ENCODE assay signal across 27 cellular contexts in genomic region chrX:88284844-88285243, GRCh38.
A peak's percentile ranks its signal among the peaks of the same experiment; 100 is the strongest.
DNase-seq lines count a peak whose midpoint lies in the region; ATAC-seq, FAIRE-seq and TF ChIP-seq lines count a peak whose summit lies in the region.
"Had no signal": no experiment of that assay in that cellular context is flagged by ENCODE, and none has a peak within 500 bp of the region (broad histone marks: within the 10 kb centered on the region; RNA-seq: fewer than 3 reads in every experiment).

No MANE protein-coding gene starts in this region.

- no peaks in the 10 kb centered on the region for H3K9me3 ChIP-seq in HepG2 (ENCODE audit: low read length)
- H3K9me3 ChIP-seq: Caco-2, Peyer's patch had no signal

- no peaks in the 10 kb centered on the region for H3K79me2 ChIP-seq in HepG2 (ENCODE audit: insufficient read depth, low read length)

- H4K20me1 ChIP-seq in HepG2 (ENCODE audit: insufficient read depth, low read length) = no peaks in the 10 kb centered on the region

- no peaks in the 10 kb centered on the region for H3K4me1 ChIP-seq in HepG2 (ENCODE audit: insufficient read depth, low read length)
- H3K4me1 ChIP-seq: Caco-2, Peyer's patch had no signal

- peaks cover 3 to 9% (median 4%) of the 10 kb centered on the region in 3 donors for H3K9me3 Mint-ChIP-seq in T-cell

- in situ Hi-C loops in HepG2 (cut with HindIII; ENCODE audit: extremely low pct_ligation_motif_present, low pct_unique_long_range_greater_than_20kb) = no loop called here

- no peak for TF ChIP-seq POLR2A in HepG2 (IDR thresholded peaks at IDR 0.05; ENCODE audit: insufficient read depth in 1 of 2, low read depth in 2 of 2, low read length in 2 of 2)

- TF ChIP-seq RAD21 in HepG2 (CRISPR knock-in tag; IDR thresholded peaks at IDR 0.05) = no peak

- TF ChIP-seq EP300 in HepG2 (IDR thresholded peaks at IDR 0.05; ENCODE audit: low read depth in 2 of 2, low read length in 2 of 2) = no peak
- TF ChIP-seq EP300 in HepG2 (CRISPR knock-in tag; IDR thresholded peaks at IDR 0.05; ENCODE audit: borderline replicate concordance) = no peak

- no peaks in the 10 kb centered on the region for H3K36me3 Mint-ChIP-seq in T-cell
- H3K36me3 Mint-ChIP-seq: CD8-positive, alpha-beta T cell had no signal

- no peak for FAIRE-seq in HepG2 (lab: Jason Lieb, UNC)
- no peak for FAIRE-seq in urothelium cell line (lab: Jason Lieb, UNC)
- FAIRE-seq: GM12892, GM19239, H1 had no signal

- no peaks in the 10 kb centered on the region for H3K27me3 Mint-ChIP-seq in T-cell
- H3K27me3 Mint-ChIP-seq: B cell had no signal

- H3K9ac ChIP-seq in HepG2 (ENCODE audit: insufficient read depth, low read depth, low read length) = no peak overlapping the region

- DNase-seq in HT1080 (ENCODE audit: low read depth) (peak; percentile 18), NCI-H1105 treated with DMSO at 0.1 percent for 48 hours (lab: John Stamatoyannopoulos, UW) (peak; percentile 0), HepG2 (ENCODE audit: low spot score) (peak; percentile 0), urothelium cell line (ENCODE audit: low spot score) (peak; percentile 15), T-cell (no peak), dorsolateral prefrontal cortex (no peak)
- DNase-seq: Caco-2; CD8-positive, alpha-beta T cell; DMS 273 treated with DMSO at 0.1 percent for 48 hours; DND-41; KBM-7; NCI-H1092 treated with DMSO at 0.1 percent for 48 hours; NCI-H2029; NCI-H446 treated with DMSO at 0.1 percent for 48 hours; NCI-H526; Peyer's patch; SHP77 treated with DMSO at 0.1 percent for 48 hours had no signal

- intact Hi-C loops in HepG2 (cut with micrococcal nuclease; ENCODE audit: unreplicated experiment) = no loop called here
- intact Hi-C loops in dorsolateral prefrontal cortex (cut with DNase I) = no loop called here

- ATAC-seq in HepG2 = no peak
- no peak for ATAC-seq in T-cell (replicated peaks in 1 of 4)
- ATAC-seq in GM18867 (IDR thresholded peaks at IDR 0.05; ENCODE audit: unreplicated experiment) = no peak
- ATAC-seq: CD8-positive, alpha-beta T cell; HCT116 had no signal

- no peak overlapping the region for H3K4me2 ChIP-seq in HepG2 (ENCODE audit: low read depth, low read length)

- POLR2A ChIA-PET in HepG2 (lab: Yijun Ruan, JAX) (no interaction called here), T-cell (lab: Charles Lee) (no interaction called here)

- CTCF ChIA-PET in HepG2 (lab: Yijun Ruan, JAX; ENCODE audit: low intra/inter-chr PET ratio, low total read pairs) (no interaction called here), T-cell (lab: Charles Lee) (no interaction called here)

- no peak overlapping the region for H3K4me3 Mint-ChIP-seq in T-cell
- H3K4me3 Mint-ChIP-seq: B cell; CD8-positive, alpha-beta T cell; T-helper 1 cell treated with Interleukin-12 subunit alpha and Interleukin-12 subunit beta and Interleukin-4 antibody, amounts not matched to agents 30 μg/mL and 1 μg/mL, for 36 hours had no signal

- no peaks in the 10 kb centered on the region for H3K4me1 Mint-ChIP-seq in T-cell
- H3K4me1 Mint-ChIP-seq: B cell had no signal

- no peak overlapping the region for H3K4me3 ChIP-seq in HepG2 (replicated peaks in 1 of 3; ENCODE audit: insufficient read depth in 1 of 3, low read depth in 2 of 3, low read length in 3 of 3)
- H3K4me3 ChIP-seq in dorsolateral prefrontal cortex = no peak overlapping the region
- H3K4me3 ChIP-seq: Peyer's patch, SK-N-MC had no signal

- H3K36me3 ChIP-seq in HepG2 (replicated peaks in 1 of 2; ENCODE audit: control insufficient read depth in 1 of 2, insufficient read depth in 2 of 2, low read length in 2 of 2) = no peaks in the 10 kb centered on the region
- H3K36me3 ChIP-seq: Peyer's patch had no signal

- WGBS in HepG2 (ENCODE audit: low lambda C conversion rate) = no CpG with 5 or more reads among the region's 1 CpG

- no TSS peak for BruUV-seq in HepG2 (replicated peaks; lab: Mats Ljungman, UMichigan)

- H3K27ac Mint-ChIP-seq in T-cell = no peak overlapping the region
- H3K27ac Mint-ChIP-seq: B cell; CD8-positive, alpha-beta T cell; T-helper 1 cell treated with Interleukin-12 subunit alpha and Interleukin-12 subunit beta and Interleukin-4 antibody, amounts not matched to agents 30 μg/mL and 1 μg/mL, for 36 hours had no signal

- no peak overlapping the region for H2AFZ ChIP-seq in HepG2 (ENCODE audit: low read length)

- no peaks in the 10 kb centered on the region for H3K27me3 ChIP-seq in HepG2 (ENCODE audit: control insufficient read depth in 1 of 2, insufficient read depth in 2 of 2, low read length in 2 of 2)
- H3K27me3 ChIP-seq in dorsolateral prefrontal cortex = peaks cover 0 to 15% (median 0%) of the 10 kb centered on the region in 45 donors
- H3K27me3 ChIP-seq: Peyer's patch had no signal

- TF ChIP-seq CTCF in HepG2 (CRISPR knock-in tag; IDR thresholded peaks at IDR 0.05) (no peak), dorsolateral prefrontal cortex (IDR thresholded peaks at IDR 0.05 in 54 of 56, conservative IDR thresholded peaks at IDR 0.05 in 2 of 56; ENCODE audit: low read depth in 1 of 56, partially characterized antibody in 56 of 56) (no peak)

- H3K27ac ChIP-seq in HepG2 (ENCODE audit: extremely low read length, insufficient read depth, low read length) (no peak overlapping the region), dorsolateral prefrontal cortex (no peak overlapping the region)
- H3K27ac ChIP-seq: C4-2B, HL-60, Peyer's patch, SK-N-MC had no signal

TF ChIP-seq in HepG2, 621 proteins besides CTCF, POLR2A, EP300 and RAD21:
- TF ChIP-seq ZNF256 (CRISPR knock-in tag; conservative IDR thresholded peaks at IDR 0.05) = no peak
- TF ChIP-seq ZNF770 (CRISPR knock-in tag; IDR thresholded peaks at IDR 0.05) = no peak
- TF ChIP-seq ZNF280B (CRISPR knock-in tag; IDR thresholded peaks at IDR 0.05; ENCODE audit: borderline replicate concordance) = no peak
- no peak for TF ChIP-seq ZNF33A (CRISPR knock-in tag; IDR thresholded peaks at IDR 0.05; ENCODE audit: borderline replicate concordance)
- no peak for TF ChIP-seq CBX5 (CRISPR knock-in tag; IDR thresholded peaks at IDR 0.05; ENCODE audit: borderline replicate concordance)
- no peak for TF ChIP-seq ZFP37 (CRISPR knock-in tag; IDR thresholded peaks at IDR 0.05; ENCODE audit: borderline replicate concordance)
- TF ChIP-seq PAXIP1 (CRISPR knock-in tag; conservative IDR thresholded peaks at IDR 0.05) = no peak

Comparison
In these comparisons a context has a peak if more than half of its experiments do, and no peak if none do; other contexts are left out.
1. DNase-seq: peak in HT1080 (single experiment), NCI-H1105 treated with DMSO at 0.1 percent for 48 hours (single experiment), HepG2 (single experiment) and urothelium cell line (single experiment); none in T-cell (0 of 34) and dorsolateral prefrontal cortex (0 of 10).